ENCODE assay signal across 8 cellular contexts in genomic region chr5:24633705-24634325, GRCh38. TPM values are rescaled to one million over a fixed set of nuclear protein-coding genes. Genes with fewer than 3 reads are reported as not detected.
DNase-seq lines count a peak whose midpoint lies in the region; ATAC-seq, FAIRE-seq and TF ChIP-seq lines count a peak whose summit lies in the region.

No MANE protein-coding gene starts in this region.

- H3K4me3 ChIP-seq in GM23248 (no peak overlapping the region), kidney (ENCODE audit: low read length in 2 of 2) (no peak overlapping the region)

- H3K9me3 ChIP-seq in GM23248 (ENCODE audit: low read depth) (no peaks in the 10 kb centered on the region), kidney (ENCODE audit: control insufficient read depth in 1 of 2, low read length in 2 of 2) (no peaks in the 10 kb centered on the region)

- no peak overlapping the region for H3K4me2 ChIP-seq in GM23248 (ENCODE audit: unreplicated experiment)

- no peak overlapping the region for H3K27ac Mint-ChIP-seq in WTC11

- peaks cover 10% of the 10 kb centered on the region for H3K4me1 Mint-ChIP-seq in WTC11

- TF ChIP-seq CTCF in WTC11 (IDR thresholded peaks at IDR 0.05) (peak; percentile 63), kidney (IDR thresholded peaks at IDR 0.05; ENCODE audit: borderline replicate concordance, extremely low read depth, insufficient read depth) (peak; percentile 52)

- H3K4me1 ChIP-seq in GM23248 (ENCODE audit: insufficient read depth) = no peaks in the 10 kb centered on the region
- H3K4me1 ChIP-seq in kidney (ENCODE audit: control insufficient read depth in 1 of 2, insufficient read depth in 1 of 2, low read depth in 1 of 2, low read length in 2 of 2) = no peaks in the 10 kb centered on the region

- intact Hi-C loops in kidney (cut with DNase I) = no loop called here

- POLR2A ChIA-PET in WTC11 (lab: Charles Lee) = no interaction called here

- peaks cover 7% of the 10 kb centered on the region for H3K9me3 Mint-ChIP-seq in WTC11

- H2AFZ ChIP-seq in GM23248 = no peak overlapping the region

- WGBS in GM23248 (ENCODE audit: low coverage in 1 of 2, low lambda C conversion rate in 2 of 2, missing lambda C conversion rate in 2 of 2), 2 experiments = 0 to 1% methylated on average over 4 of the region's 4 CpGs

- H4K20me1 ChIP-seq in GM23248 (ENCODE audit: insufficient read depth) = no peaks in the 10 kb centered on the region

- in situ Hi-C loops in GM23248 (cut with MboI) = loop anchor here (10.0 kb wide), 1 partner anchor 381 kb away; no protein-coding TSS in a partner anchor

- DNase-seq in COLO829 (ENCODE audit: low spot score) (peak; percentile 17), GM23248 (peak; percentile 56), NCI-H146 treated with DMSO at 0.1 percent for 48 hours (lab: John Stamatoyannopoulos, UW; ENCODE audit: unreplicated experiment) (peak; percentile 12), WTC11 (ENCODE audit: low spot score) (no peak), kidney (no peak), mucosa of gallbladder (ENCODE audit: low spot score) (no peak)

- H3K79me2 ChIP-seq in GM23248 (ENCODE audit: insufficient read depth) = no peaks in the 10 kb centered on the region

- CTCF ChIA-PET in WTC11 (lab: Charles Lee) = interaction anchor here (0.7 to 0.9 kb wide), 2 partner anchors 188 to 373 kb away, joined by 3 to 5 read pairs; no protein-coding TSS in a partner anchor

- H3K27me3 Mint-ChIP-seq in WTC11 (ENCODE audit: low read depth) = no peaks in the 10 kb centered on the region

- no peaks in the 10 kb centered on the region for H3F3A ChIP-seq in GM23248 (ENCODE audit: insufficient read depth)

- no peak for ATAC-seq in WTC11
- no peak for ATAC-seq in GM18511 (IDR thresholded peaks at IDR 0.05; ENCODE audit: unreplicated experiment)
- no peak for ATAC-seq in GM21526 (IDR thresholded peaks at IDR 0.05; ENCODE audit: low FRiP score, unreplicated experiment)

- no peak overlapping the region for H3K4me3 Mint-ChIP-seq in WTC11

- H3K27ac ChIP-seq in GM23248 (no peak overlapping the region), kidney (ENCODE audit: low read depth in 2 of 2, low read length in 2 of 2) (no peak overlapping the region)

- H3K9me2 ChIP-seq in GM23248 (ENCODE audit: insufficient read depth) = no peaks in the 10 kb centered on the region

- H3K9ac ChIP-seq in GM23248 = no peak overlapping the region
- no peak overlapping the region for H3K9ac ChIP-seq in kidney (ENCODE audit: low read length in 2 of 2)

- H3K36me3 Mint-ChIP-seq in WTC11 = no peaks in the 10 kb centered on the region

- no peaks in the 10 kb centered on the region for H3K27me3 ChIP-seq in GM23248 (replicated peaks; ENCODE audit: insufficient read depth)

- H3K36me3 ChIP-seq in GM23248 (ENCODE audit: low read depth) = no peaks in the 10 kb centered on the region
- H3K36me3 ChIP-seq in kidney (ENCODE audit: control insufficient read depth in 1 of 2, insufficient read depth in 2 of 2, low read length in 2 of 2) = no peaks in the 10 kb centered on the region

- peak; percentile 67 for FAIRE-seq in kidney (lab: Jason Lieb, UNC)

TF ChIP-seq in WTC11, 78 proteins besides CTCF, POLR2A, EP300 and RAD21:
- no peak for TF ChIP-seq ESRRA (CRISPR knock-in tag; IDR thresholded peaks at IDR 0.05; ENCODE audit: borderline replicate concordance)
- no peak for TF ChIP-seq ZSCAN18 (CRISPR knock-in tag; IDR thresholded peaks at IDR 0.05)
- TF ChIP-seq RORB (CRISPR knock-in tag; IDR thresholded peaks at IDR 0.05) = no peak
- no peak for TF ChIP-seq MYBL2 (CRISPR knock-in tag; IDR thresholded peaks at IDR 0.05)
- TF ChIP-seq ZNF416 (CRISPR knock-in tag; IDR thresholded peaks at IDR 0.05) = no peak
- no peak for TF ChIP-seq ZNF219 (CRISPR knock-in tag; IDR thresholded peaks at IDR 0.05; ENCODE audit: borderline replicate concordance)
- TF ChIP-seq CREB1 (CRISPR knock-in tag; IDR thresholded peaks at IDR 0.05) = no peak
- TF ChIP-seq, protein P1, sequence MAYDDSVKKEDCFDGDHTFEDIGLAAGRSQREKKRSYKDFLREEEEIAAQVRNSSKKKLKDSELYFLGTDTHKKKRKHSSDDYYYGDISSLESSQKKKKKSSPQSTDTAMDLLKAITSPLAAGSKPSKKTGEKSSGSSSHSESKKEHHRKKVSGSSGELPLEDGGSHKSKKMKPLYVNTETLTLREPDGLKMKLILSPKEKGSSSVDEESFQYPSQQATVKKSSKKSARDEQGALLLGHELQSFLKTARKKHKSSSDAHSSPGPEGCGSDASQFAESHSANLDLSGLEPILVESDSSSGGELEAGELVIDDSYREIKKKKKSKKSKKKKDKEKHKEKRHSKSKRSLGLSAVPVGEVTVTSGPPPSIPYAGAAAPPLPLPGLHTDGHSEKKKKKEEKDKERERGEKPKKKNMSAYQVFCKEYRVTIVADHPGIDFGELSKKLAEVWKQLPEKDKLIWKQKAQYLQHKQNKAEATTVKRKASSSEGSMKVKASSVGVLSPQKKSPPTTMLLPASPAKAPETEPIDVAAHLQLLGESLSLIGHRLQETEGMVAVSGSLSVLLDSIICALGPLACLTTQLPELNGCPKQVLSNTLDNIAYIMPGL (CRISPR knock-in tag; IDR thresholded peaks at IDR 0.05) = no peak
- TF ChIP-seq EMX1 (CRISPR knock-in tag; IDR thresholded peaks at IDR 0.05) = no peak
- TF ChIP-seq CBFB (CRISPR knock-in tag; IDR thresholded peaks at IDR 0.05; ENCODE audit: low read depth) = no peak
- TF ChIP-seq, protein P2, sequence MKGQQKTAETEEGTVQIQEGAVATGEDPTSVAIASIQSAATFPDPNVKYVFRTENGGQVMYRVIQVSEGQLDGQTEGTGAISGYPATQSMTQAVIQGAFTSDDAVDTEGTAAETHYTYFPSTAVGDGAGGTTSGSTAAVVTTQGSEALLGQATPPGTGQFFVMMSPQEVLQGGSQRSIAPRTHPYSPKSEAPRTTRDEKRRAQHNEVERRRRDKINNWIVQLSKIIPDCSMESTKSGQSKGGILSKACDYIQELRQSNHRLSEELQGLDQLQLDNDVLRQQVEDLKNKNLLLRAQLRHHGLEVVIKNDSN (CRISPR knock-in tag; IDR thresholded peaks at IDR 0.05) = no peak
- TF ChIP-seq NFYB (CRISPR knock-in tag; conservative IDR thresholded peaks at IDR 0.05; ENCODE audit: low read depth) = no peak
- TF ChIP-seq, protein P3, sequence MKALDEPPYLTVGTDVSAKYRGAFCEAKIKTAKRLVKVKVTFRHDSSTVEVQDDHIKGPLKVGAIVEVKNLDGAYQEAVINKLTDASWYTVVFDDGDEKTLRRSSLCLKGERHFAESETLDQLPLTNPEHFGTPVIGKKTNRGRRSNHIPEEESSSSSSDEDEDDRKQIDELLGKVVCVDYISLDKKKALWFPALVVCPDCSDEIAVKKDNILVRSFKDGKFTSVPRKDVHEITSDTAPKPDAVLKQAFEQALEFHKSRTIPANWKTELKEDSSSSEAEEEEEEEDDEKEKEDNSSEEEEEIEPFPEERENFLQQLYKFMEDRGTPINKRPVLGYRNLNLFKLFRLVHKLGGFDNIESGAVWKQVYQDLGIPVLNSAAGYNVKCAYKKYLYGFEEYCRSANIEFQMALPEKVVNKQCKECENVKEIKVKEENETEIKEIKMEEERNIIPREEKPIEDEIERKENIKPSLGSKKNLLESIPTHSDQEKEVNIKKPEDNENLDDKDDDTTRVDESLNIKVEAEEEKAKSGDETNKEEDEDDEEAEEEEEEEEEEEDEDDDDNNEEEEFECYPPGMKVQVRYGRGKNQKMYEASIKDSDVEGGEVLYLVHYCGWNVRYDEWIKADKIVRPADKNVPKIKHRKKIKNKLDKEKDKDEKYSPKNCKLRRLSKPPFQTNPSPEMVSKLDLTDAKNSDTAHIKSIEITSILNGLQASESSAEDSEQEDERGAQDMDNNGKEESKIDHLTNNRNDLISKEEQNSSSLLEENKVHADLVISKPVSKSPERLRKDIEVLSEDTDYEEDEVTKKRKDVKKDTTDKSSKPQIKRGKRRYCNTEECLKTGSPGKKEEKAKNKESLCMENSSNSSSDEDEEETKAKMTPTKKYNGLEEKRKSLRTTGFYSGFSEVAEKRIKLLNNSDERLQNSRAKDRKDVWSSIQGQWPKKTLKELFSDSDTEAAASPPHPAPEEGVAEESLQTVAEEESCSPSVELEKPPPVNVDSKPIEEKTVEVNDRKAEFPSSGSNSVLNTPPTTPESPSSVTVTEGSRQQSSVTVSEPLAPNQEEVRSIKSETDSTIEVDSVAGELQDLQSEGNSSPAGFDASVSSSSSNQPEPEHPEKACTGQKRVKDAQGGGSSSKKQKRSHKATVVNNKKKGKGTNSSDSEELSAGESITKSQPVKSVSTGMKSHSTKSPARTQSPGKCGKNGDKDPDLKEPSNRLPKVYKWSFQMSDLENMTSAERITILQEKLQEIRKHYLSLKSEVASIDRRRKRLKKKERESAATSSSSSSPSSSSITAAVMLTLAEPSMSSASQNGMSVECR (CRISPR knock-in tag; IDR thresholded peaks at IDR 0.05; ENCODE audit: borderline replicate concordance) = no peak
- no peak for TF ChIP-seq ETV6 (CRISPR knock-in tag; IDR thresholded peaks at IDR 0.05)

RNA-seq across cellular contexts. Expression of gene CDH10, which starts 11.0 kb away (rescaled TPM):
- total RNA-seq in GM23248 (2014; rRNA removed; shearing (Covaris generic)) = 1.6 and 5.7 TPM in 2 replicates
- polyA plus RNA-seq in GM23248 (2016; fragmentation: Nextera tagmentation; extraction: Ambion mirVana) (1.7 and 2.1 TPM in 2 replicates), kidney (ENCODE audit: insufficient read depth, low read depth, low replicate concordance) (0.17 TPM)
- total RNA-seq in WTC11 (2021) (0.14 to 0.22 TPM in 2 of 3 replicates, not detected in the other), kidney (0.13 TPM), mucosa of gallbladder (0.14 TPM)

Comparison
In these comparisons a context has a peak if more than half of its experiments do, and no peak if none do; other contexts are left out.
1. DNase-seq: peak in COLO829 (single experiment), GM23248 (single experiment) and NCI-H146 treated with DMSO at 0.1 percent for 48 hours (single experiment); none in WTC11 (single experiment), kidney (single experiment) and mucosa of gallbladder (single experiment).